Comparison of ENCODE assay signal across 1 cellular context in genomic region chr10:70265032-70265689, GRCh38.
TF ChIP-seq lines count a peak whose summit lies in the region.

No MANE protein-coding gene starts in this region.

TF ChIP-seq in HepG2, 621 proteins besides CTCF, POLR2A, EP300 and RAD21:
- TF ChIP-seq ZNF12 (CRISPR knock-in tag; IDR thresholded peaks at IDR 0.05) (peak; percentile 93), ZNF619 (CRISPR knock-in tag; IDR thresholded peaks at IDR 0.05) (0 out of 2 replicates have a peak, but pooled peaks have one; percentile 36), ZNF687 (CRISPR knock-in tag; IDR thresholded peaks at IDR 0.05) (peak; percentile 13; the same call in 1 of the 2 replicates), ZNF766 (CRISPR knock-in tag; IDR thresholded peaks at IDR 0.05; ENCODE audit: borderline replicate concordance) (no peak), SMC3 (IDR thresholded peaks at IDR 0.05; ENCODE audit: low read length) (peak; percentile 59; the same call in 1 of the 2 replicates), ZNF350 (CRISPR knock-in tag; IDR thresholded peaks at IDR 0.05; ENCODE audit: borderline replicate concordance, low read depth) (peak; percentile 46; the same call in 1 of the 2 replicates), ZNF576 (CRISPR knock-in tag; IDR thresholded peaks at IDR 0.05) (peak; percentile 97; the same call in 1 of the 2 replicates), FOXO1 (CRISPR knock-in tag; IDR thresholded peaks at IDR 0.05) (no peak), HNF4G (IDR thresholded peaks at IDR 0.05; ENCODE audit: borderline replicate concordance, low read depth, low read length) (no peak), HNF4G (CRISPR knock-in tag; IDR thresholded peaks at IDR 0.05; ENCODE audit: borderline replicate concordance, low read depth) (0 out of 2 replicates have a peak, but pooled peaks have one; percentile 43), AGO2 (optimal IDR thresholded peaks at IDR 0.05; ENCODE audit: low read depth, low read length) (no peak), THAP11 (CRISPR knock-in tag; IDR thresholded peaks at IDR 0.05) (peak; percentile 14; the same call in 1 of the 2 replicates), FOXA1 (IDR thresholded peaks at IDR 0.05) (no peak), FOXA1 (CRISPR knock-in tag; IDR thresholded peaks at IDR 0.05) (no peak), ZEB1 (IDR thresholded peaks at IDR 0.05; ENCODE audit: insufficient replicate concordance, low read depth) (peak; percentile 59), XRCC5 (optimal IDR thresholded peaks at IDR 0.05; ENCODE audit: low read length) (peak; percentile 57), CC2D1A (CRISPR knock-in tag; IDR thresholded peaks at IDR 0.05) (no peak), STAG1 (CRISPR knock-in tag; IDR thresholded peaks at IDR 0.05) (peak; percentile 72)
